In genomic region chr22:21641795-21642583, GRCh38 we compare ENCODE assay signal across 8 cellular contexts. TPM values are rescaled to one million over a fixed set of nuclear protein-coding genes. Genes with fewer than 3 reads are reported as not detected.
DNase-seq lines count a peak whose midpoint lies in the region; ATAC-seq, FAIRE-seq and TF ChIP-seq lines count a peak whose summit lies in the region.

SDF2L1 (plus strand) TSS chr22:21642302; CDS start chr22:21642337, 35 bp downstream.

- peak within 1 kb of the TSS; percentile 67 for H3K27ac ChIP-seq in CD4-positive, alpha-beta T cell (ENCODE audit: low read depth, low read length)
- peak within 1 kb of the TSS; percentile 86 for H3K27ac ChIP-seq in HepG2 (ENCODE audit: extremely low read length, insufficient read depth, low read length)

- WGBS in HepG2 (ENCODE audit: low lambda C conversion rate), result 0% methylated on average over 7 of the region's 76 CpGs

- peak; percentile 96 for ATAC-seq in CD4-positive, alpha-beta T cell (ENCODE audit: poor library complexity)
- ATAC-seq in GM19452 (IDR thresholded peaks at IDR 0.05; ENCODE audit: unreplicated experiment) (peak; percentile 92), HepG2 (peak; percentile 91)

- TF ChIP-seq CTCF in CD4-positive, alpha-beta T cell (IDR thresholded peaks at IDR 0.05), result no peak
- no peak for TF ChIP-seq CTCF in HepG2 (CRISPR knock-in tag; IDR thresholded peaks at IDR 0.05)

- H3K9me3 ChIP-seq in CD4-positive, alpha-beta T cell (ENCODE audit: control insufficient read depth, low read length), result no peaks in the 10 kb centered on the region
- H3K9me3 ChIP-seq in HepG2 (ENCODE audit: low read length), result no peaks in the 10 kb centered on the region

- no TSS peak for BruUV-seq in HepG2 (replicated peaks; lab: Mats Ljungman, UMichigan)

- H3K27me3 Mint-ChIP-seq in CD4-positive, alpha-beta T cell, result no peaks in the 10 kb centered on the region

- in situ Hi-C loops in HepG2 (cut with HindIII; ENCODE audit: extremely low pct_ligation_motif_present, low pct_unique_long_range_greater_than_20kb), result no loop called here

- DNase-seq in CD4-positive, alpha-beta T cell, result peak; percentile 94 to 98 (median 97)
- DNase-seq in HK-2 (ENCODE audit: unreplicated experiment) (peak; percentile 97), NCI-H82 (lab: John Stamatoyannopoulos, UW) (peak; percentile 99), dermis microvascular lymphatic vessel endothelial cell (ENCODE audit: low read depth in 2 of 2) (peak; percentile 96 to 100), HepG2 (ENCODE audit: low spot score) (peak; percentile 97)
- DNase-seq in activated CD4-positive, alpha-beta T cell treated with anti-CD3 and anti-CD28 coated beads, Interleukin-2, amount 50 U/mL, for 4 hours, result peak; percentile 97
- peak; percentile 97 for DNase-seq in stimulated activated CD4-positive, alpha-beta T cell treated with anti-CD3 and anti-CD28 coated beads, Interleukin-2, amount 100 ng/mL, for 48 hours

- H3K27ac Mint-ChIP-seq in CD4-positive, alpha-beta T cell, result peak within 1 kb of the TSS; percentile 42

- intact Hi-C loops in CD4-positive, alpha-beta T cell (cut with DNase I, micrococcal nuclease), result loop anchor here (1.0 to 10.0 kb wide), 6 partner anchors 12 to 787 kb away; partner anchors contain the start of genes PI4KA (in 1 of the 2), SNAP29 (in 1 of the 2), THAP7 (in 1 of the 2) and UBE2L3 (in 1 of the 2)
- intact Hi-C loops in HepG2 (cut with micrococcal nuclease; ENCODE audit: unreplicated experiment), result loop anchor here (2.0 to 5.0 kb wide), 2 partner anchors 17 to 50 kb away; no protein-coding TSS in a partner anchor

- H3K4me3 Mint-ChIP-seq in CD4-positive, alpha-beta T cell, result peak within 1 kb of the TSS; percentile 73

- no peak within 1 kb of the TSS for H2AFZ ChIP-seq in HepG2 (ENCODE audit: low read length)

- TF ChIP-seq POLR2A in HepG2 (IDR thresholded peaks at IDR 0.05; ENCODE audit: insufficient read depth in 1 of 2, low read depth in 2 of 2, low read length in 2 of 2), result peak; percentile 91 to 96

- peak; percentile 90 for FAIRE-seq in HepG2 (lab: Jason Lieb, UNC)

- TF ChIP-seq RAD21 in HepG2 (CRISPR knock-in tag; IDR thresholded peaks at IDR 0.05), result 0 out of 2 replicates have a peak, but pooled peaks have one; percentile 3

- H3K4me1 Mint-ChIP-seq in CD4-positive, alpha-beta T cell (ENCODE audit: low read depth), result peaks cover 32% of the 10 kb centered on the region

- no peaks in the 10 kb centered on the region for H4K20me1 ChIP-seq in HepG2 (ENCODE audit: insufficient read depth, low read length)

- H3K36me3 Mint-ChIP-seq in CD4-positive, alpha-beta T cell (ENCODE audit: low read depth), result peaks cover 21% of the 10 kb centered on the region

- peaks cover 0 to 13% of the 10 kb centered on the region in 2 experiments; a peak in 2 of 5 replicates for H3K36me3 ChIP-seq in HepG2 (replicated peaks in 1 of 2; ENCODE audit: control insufficient read depth in 1 of 2, insufficient read depth in 2 of 2, low read length in 2 of 2)

- CTCF ChIA-PET in CD4-positive, alpha-beta T cell (lab: Charles Lee), result interaction anchor here (0.7 to 4.0 kb wide), 15 partner anchors 9 to 725 kb away, joined by 3 to 89 read pairs (median 4); partner anchors contain the start of genes CCDC116, CRKL, PPIL2 and YDJC
- CTCF ChIA-PET in HepG2 (lab: Yijun Ruan, JAX; ENCODE audit: low intra/inter-chr PET ratio, low total read pairs), result interaction anchor here (1.6 to 3.0 kb wide), 3 partner anchors 13 to 48 kb away, joined by 3 to 16 read pairs (median 11); partner anchors contain the start of gene YDJC

- peaks cover 61% of the 10 kb centered on the region for H3K4me1 ChIP-seq in HepG2 (ENCODE audit: insufficient read depth, low read length)

- POLR2A ChIA-PET in CD4-positive, alpha-beta T cell (lab: Charles Lee), result interaction anchor here (1.0 to 3.5 kb wide), 13 partner anchors 9 to 640 kb away, joined by 3 to 140 read pairs (median 7); partner anchors contain the start of genes CCDC116, PPIL2, THAP7 and UBE2L3
- POLR2A ChIA-PET in HepG2 (lab: Yijun Ruan, JAX), result interaction anchor here (0.6 to 3.3 kb wide), 15 partner anchors 8 to 685 kb away, joined by 3 to 58 read pairs (median 4); partner anchors contain the start of genes CCDC116, PPIL2 and YDJC

- H3K9me3 Mint-ChIP-seq in CD4-positive, alpha-beta T cell, result no peaks in the 10 kb centered on the region

- H3K4me2 ChIP-seq in HepG2 (ENCODE audit: low read depth, low read length), result peak within 1 kb of the TSS; percentile 96

- H3K79me2 ChIP-seq in HepG2 (ENCODE audit: insufficient read depth, low read length), result peaks cover 10% of the 10 kb centered on the region

- peak within 1 kb of the TSS; percentile 85 for H3K9ac ChIP-seq in HepG2 (ENCODE audit: insufficient read depth, low read depth, low read length)

- peak within 1 kb of the TSS; percentile 66 to 87 (median 85) for H3K4me3 ChIP-seq in HepG2 (replicated peaks in 1 of 3; ENCODE audit: insufficient read depth in 1 of 3, low read depth in 2 of 3, low read length in 3 of 3)

- TF ChIP-seq EP300 in HepG2 (IDR thresholded peaks at IDR 0.05; ENCODE audit: low read depth in 2 of 2, low read length in 2 of 2), result no peak
- TF ChIP-seq EP300 in HepG2 (CRISPR knock-in tag; IDR thresholded peaks at IDR 0.05; ENCODE audit: borderline replicate concordance), result no peak

- H3K27me3 ChIP-seq in CD4-positive, alpha-beta T cell (ENCODE audit: control insufficient read depth, insufficient read depth, low read length), result no peaks in the 10 kb centered on the region
- no peaks in the 10 kb centered on the region for H3K27me3 ChIP-seq in HepG2 (ENCODE audit: control insufficient read depth in 1 of 2, insufficient read depth in 2 of 2, low read length in 2 of 2)

TF ChIP-seq in HepG2, 621 proteins besides CTCF, POLR2A, EP300 and RAD21 (continues in another document):
- TF ChIP-seq GLMP (CRISPR knock-in tag; IDR thresholded peaks at IDR 0.05; ENCODE audit: borderline replicate concordance) (no peak), BORCS8-MEF2B (CRISPR knock-in tag; IDR thresholded peaks at IDR 0.05) (peak; percentile 18; the same call in 1 of the 2 replicates), ZKSCAN8 (CRISPR knock-in tag; IDR thresholded peaks at IDR 0.05; ENCODE audit: borderline replicate concordance) (no peak), ZNF30 (CRISPR knock-in tag; IDR thresholded peaks at IDR 0.05) (no peak), RXRB (CRISPR knock-in tag; IDR thresholded peaks at IDR 0.05; ENCODE audit: borderline replicate concordance) (no peak)

RNA-seq across cellular contexts. Expression of gene SDF2L1, which starts in this region (rescaled TPM):
- 10 to 100 TPM; 20.0 to 21.2 TPM for total RNA-seq in CD4-positive, alpha-beta T cell
- 39.4 and 45.4 TPM in 2 replicates for total RNA-seq in dermis microvascular lymphatic vessel endothelial cell
- 39.7 and 57.4 TPM in 2 replicates for total RNA-seq in HepG2 (2016; rRNA removed; fragmentation: Illumina TruSeq; extraction: Trizol)
- 33.2 and 40.3 TPM in 2 replicates for total RNA-seq in HepG2 (2016; cell fraction: cytosol; rRNA removed; fragmentation: Illumina TruSeq; extraction: Trizol; ENCODE audit: low read depth)
- 40.0 and 62.7 TPM in 2 replicates for total RNA-seq in HepG2 (2016; cell fraction: insoluble cytoplasmic fraction; rRNA removed; fragmentation: Illumina TruSeq; extraction: Trizol)
- 45.7 and 54.6 TPM in 2 replicates for total RNA-seq in HepG2 (2016; cell fraction: membrane; rRNA removed; fragmentation: Illumina TruSeq; extraction: Trizol)
- total RNA-seq in HepG2 (2016; cell fraction: nucleus; rRNA removed; fragmentation: Illumina TruSeq; extraction: Trizol), result 34.2 and 40.4 TPM in 2 replicates
- polyA plus RNA-seq in HepG2 (2011; rRNA removed), result 16.6 and 18.0 TPM in 2 replicates
- 15.2 and 26.9 TPM in 2 replicates for polyA plus RNA-seq in HepG2 (2011; cell fraction: cytosol; rRNA removed)
- polyA plus RNA-seq in HepG2 (2011; cell fraction: nucleus; rRNA removed), result 10.9 and 11.0 TPM in 2 replicates
- polyA plus RNA-seq in HepG2 (2012), result 13.3 and 21.0 TPM in 2 replicates
- polyA plus RNA-seq in HepG2 (2016; cell fraction: cytosol; fragmentation: Illumina TruSeq; extraction: Trizol; ENCODE audit: low read depth), result 42.3 and 50.0 TPM in 2 replicates
- 46.2 TPM in 2 replicates for polyA plus RNA-seq in HepG2 (2016; cell fraction: insoluble cytoplasmic fraction; fragmentation: Illumina TruSeq; extraction: Trizol; ENCODE audit: low read depth)
- 43.9 and 48.5 TPM in 2 replicates for polyA plus RNA-seq in HepG2 (2016; cell fraction: membrane; fragmentation: Illumina TruSeq; extraction: Trizol; ENCODE audit: low read depth)
- polyA plus RNA-seq in HepG2 (2016; cell fraction: nucleus; fragmentation: Illumina TruSeq; extraction: Trizol; ENCODE audit: insufficient read depth, low read depth), result 73.9 and 89.3 TPM in 2 replicates
- 24.5 and 32.2 TPM in 2 replicates for polyA minus RNA-seq in HepG2 (2011; rRNA and poly(A)+ RNA removed; ENCODE audit: low replicate concordance)
- polyA minus RNA-seq in HepG2 (2011; cell fraction: cytosol; rRNA and poly(A)+ RNA removed), result 8.3 and 14.1 TPM in 2 replicates
- polyA minus RNA-seq in HepG2 (2011; cell fraction: nucleus; rRNA and poly(A)+ RNA removed), result 2.6 and 5.5 TPM in 2 replicates

Comparison
In these comparisons a context has a peak if more than half of its experiments do, and no peak if none do; other contexts are left out.
1. Peak in every context shown above with its lines: DNase-seq, ATAC-seq, H3K4me3 ChIP-seq and H3K27ac ChIP-seq.